10 cellular contexts compared by ENCODE assay signal in the genomic region with DNA sequence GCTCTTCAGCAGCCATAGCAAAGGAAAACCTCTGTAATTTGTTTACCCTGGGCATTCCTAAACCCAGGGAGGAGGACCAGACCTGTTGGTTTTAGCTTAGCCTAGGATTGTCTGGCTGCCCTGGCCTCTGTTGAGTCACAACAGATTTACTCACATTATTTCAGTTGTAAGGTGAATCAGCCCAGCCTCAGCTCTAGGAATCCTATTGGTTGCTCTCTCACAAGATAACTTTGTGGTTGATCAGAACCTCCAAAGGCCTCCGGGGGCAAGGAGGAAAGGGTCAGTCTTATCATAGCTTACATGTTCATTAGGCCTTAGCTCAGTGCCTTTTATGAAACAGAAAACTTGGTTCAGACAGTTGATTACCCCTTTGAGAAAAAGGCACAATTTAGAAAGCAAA. TPM values are rescaled to one million over a fixed set of nuclear protein-coding genes. Genes with fewer than 3 reads are reported as not detected.
A peak's percentile ranks its signal among the peaks of the same experiment; 100 is the strongest.
DNase-seq lines count a peak whose midpoint lies in the region; ATAC-seq, FAIRE-seq and TF ChIP-seq lines count a peak whose summit lies in the region.
"Had no signal": no experiment of that assay in that cellular context is flagged by ENCODE, and none has a peak within 500 bp of the region (broad histone marks: within the 10 kb centered on the region; RNA-seq: fewer than 3 reads in every experiment).

No MANE protein-coding gene starts in this region.

- FAIRE-seq in GM12891 (lab: Jason Lieb, UNC) (peak; percentile 47), RCC 7860 (lab: Jason Lieb, UNC) (peak; percentile 96), HepG2 (lab: Jason Lieb, UNC) (no peak)

- peaks cover 31% of the 10 kb centered on the region for H3K36me3 Mint-ChIP-seq in WTC11

- H4K20me1 ChIP-seq in HepG2 (ENCODE audit: insufficient read depth, low read length) = no peaks in the 10 kb centered on the region

- peak; percentile 83 for ATAC-seq in GM21447 (IDR thresholded peaks at IDR 0.05; ENCODE audit: unreplicated experiment)
- no peak for ATAC-seq in HG02642 (IDR thresholded peaks at IDR 0.05; ENCODE audit: poor library complexity, unreplicated experiment)
- ATAC-seq in WTC11 = no peak
- ATAC-seq in HepG2 = no peak

- DNase-seq in GM12891 (ENCODE audit: insufficient read length, low spot score) (no peak), RCC 7860 (ENCODE audit: low spot score) (peak; percentile 70), foreskin fibroblast (peak; percentile 13 to 46), lower leg skin (ENCODE audit: low spot score in 2 of 2) (no peak), WTC11 (ENCODE audit: low spot score) (no peak), HepG2 (ENCODE audit: low spot score) (no peak)
- DNase-seq: Kasumi-1 had no signal

- H3K27ac ChIP-seq in HepG2 (ENCODE audit: extremely low read length, insufficient read depth, low read length) = no peak overlapping the region

- H3K9me3 Mint-ChIP-seq in WTC11 = no peaks in the 10 kb centered on the region
- H3K9me3 Mint-ChIP-seq: dendritic cell treated with granulocyte-macrophage colony-stimulating factor and Interleukin-4, amounts not matched to agents 40 ng/mL and 50 ng/mL, for 4 days had no signal

- TF ChIP-seq POLR2A in GM12891 (IDR thresholded peaks at IDR 0.05; ENCODE audit: low read depth, low read length) (no peak), lower leg skin (IDR thresholded peaks at IDR 0.05) (no peak), HepG2 (IDR thresholded peaks at IDR 0.05; ENCODE audit: insufficient read depth in 1 of 2, low read depth in 2 of 2, low read length in 2 of 2) (no peak)

- H3K79me2 ChIP-seq in HepG2 (ENCODE audit: insufficient read depth, low read length) = no peaks in the 10 kb centered on the region

- TF ChIP-seq CTCF in foreskin fibroblast (IDR thresholded peaks at IDR 0.05; ENCODE audit: low read depth, low read length) (no peak), lower leg skin (IDR thresholded peaks at IDR 0.05) (no peak), WTC11 (IDR thresholded peaks at IDR 0.05) (no peak), HepG2 (CRISPR knock-in tag; IDR thresholded peaks at IDR 0.05) (no peak)

- no peak overlapping the region for H3K9ac ChIP-seq in HepG2 (ENCODE audit: insufficient read depth, low read depth, low read length)

- POLR2A ChIA-PET in WTC11 (lab: Charles Lee) (no interaction called here), HepG2 (lab: Yijun Ruan, JAX) (no interaction called here)

- no peak overlapping the region for H3K27ac Mint-ChIP-seq in WTC11
- H3K27ac Mint-ChIP-seq: dendritic cell treated with granulocyte-macrophage colony-stimulating factor and Interleukin-4, amounts not matched to agents 40 ng/mL and 50 ng/mL, for 4 days had no signal

- no peaks in the 10 kb centered on the region for H3K4me1 ChIP-seq in HepG2 (ENCODE audit: insufficient read depth, low read length)

- no peaks in the 10 kb centered on the region for H3K27me3 Mint-ChIP-seq in WTC11 (ENCODE audit: low read depth)
- H3K27me3 Mint-ChIP-seq: dendritic cell treated with granulocyte-macrophage colony-stimulating factor and Interleukin-4, amounts not matched to agents 40 ng/mL and 50 ng/mL, for 4 days had no signal

- in situ Hi-C loops in HepG2 (cut with HindIII; ENCODE audit: extremely low pct_ligation_motif_present, low pct_unique_long_range_greater_than_20kb) = no loop called here

- TF ChIP-seq EP300 in HepG2 (IDR thresholded peaks at IDR 0.05; ENCODE audit: low read depth in 2 of 2, low read length in 2 of 2) (no peak), HepG2 (CRISPR knock-in tag; IDR thresholded peaks at IDR 0.05; ENCODE audit: borderline replicate concordance) (no peak)

- no peaks in the 10 kb centered on the region for H3K4me1 Mint-ChIP-seq in WTC11

- no peaks in the 10 kb centered on the region for H3K9me3 ChIP-seq in HepG2 (ENCODE audit: low read length)

- BruUV-seq in HepG2 (replicated peaks; lab: Mats Ljungman, UMichigan) = no TSS peak

- TF ChIP-seq RAD21 in HepG2 (CRISPR knock-in tag; IDR thresholded peaks at IDR 0.05) = no peak

- H3K4me3 ChIP-seq in foreskin fibroblast (ENCODE audit: low read depth in 1 of 2, low read length in 2 of 2) (no peak overlapping the region), lower leg skin (ENCODE audit: low read depth, poor library complexity, severe bottlenecking) (no peak overlapping the region), HepG2 (replicated peaks in 1 of 3; ENCODE audit: insufficient read depth in 1 of 3, low read depth in 2 of 3, low read length in 3 of 3) (no peak overlapping the region)

- CTCF ChIA-PET in WTC11 (lab: Charles Lee) = no interaction called here
- CTCF ChIA-PET in HepG2 (lab: Yijun Ruan, JAX; ENCODE audit: low intra/inter-chr PET ratio, low total read pairs) = no interaction called here

- no peak overlapping the region for H3K4me3 Mint-ChIP-seq in WTC11
- H3K4me3 Mint-ChIP-seq: dendritic cell treated with granulocyte-macrophage colony-stimulating factor and Interleukin-4, amounts not matched to agents 40 ng/mL and 50 ng/mL, for 4 days had no signal

- no peaks in the 10 kb centered on the region for H3K27me3 ChIP-seq in HepG2 (ENCODE audit: control insufficient read depth in 1 of 2, insufficient read depth in 2 of 2, low read length in 2 of 2)

- no peak overlapping the region for H2AFZ ChIP-seq in HepG2 (ENCODE audit: low read length)

- intact Hi-C loops in lower leg skin (cut with DNase I; ENCODE audit: low total_unique reads) = no loop called here
- intact Hi-C loops in HepG2 (cut with micrococcal nuclease; ENCODE audit: unreplicated experiment) = no loop called here

- 75 to 100% methylated on average over 1 of the region's 1 CpG for WGBS in lower leg skin, 2 donors
- WGBS in HepG2 (ENCODE audit: low lambda C conversion rate) = 80% methylated on average over 1 of the region's 1 CpG

- no peak overlapping the region for H3K4me2 ChIP-seq in HepG2 (ENCODE audit: low read depth, low read length)

- H3K36me3 ChIP-seq in HepG2 (replicated peaks in 1 of 2; ENCODE audit: control insufficient read depth in 1 of 2, insufficient read depth in 2 of 2, low read length in 2 of 2) = no peaks in the 10 kb centered on the region

TF ChIP-seq in GM12891, 5 proteins besides CTCF, POLR2A, EP300 and RAD21:
- TF ChIP-seq SPI1 (IDR thresholded peaks at IDR 0.05; ENCODE audit: low read depth, low read length) = no peak
- no peak for TF ChIP-seq PAX5 (IDR thresholded peaks at IDR 0.05; ENCODE audit: insufficient read depth, low read length, severe bottlenecking)
- TF ChIP-seq POU2F2 (IDR thresholded peaks at IDR 0.05; ENCODE audit: low read depth, low read length) = no peak

TF ChIP-seq in WTC11, 78 proteins besides CTCF, POLR2A, EP300 and RAD21 (continues in another document):
- TF ChIP-seq, protein P1, sequence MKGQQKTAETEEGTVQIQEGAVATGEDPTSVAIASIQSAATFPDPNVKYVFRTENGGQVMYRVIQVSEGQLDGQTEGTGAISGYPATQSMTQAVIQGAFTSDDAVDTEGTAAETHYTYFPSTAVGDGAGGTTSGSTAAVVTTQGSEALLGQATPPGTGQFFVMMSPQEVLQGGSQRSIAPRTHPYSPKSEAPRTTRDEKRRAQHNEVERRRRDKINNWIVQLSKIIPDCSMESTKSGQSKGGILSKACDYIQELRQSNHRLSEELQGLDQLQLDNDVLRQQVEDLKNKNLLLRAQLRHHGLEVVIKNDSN (CRISPR knock-in tag; IDR thresholded peaks at IDR 0.05) = no peak

TF ChIP-seq in HepG2, 621 proteins besides CTCF, POLR2A, EP300 and RAD21 (continues in another document):
- TF ChIP-seq HES4 (CRISPR knock-in tag; IDR thresholded peaks at IDR 0.05; ENCODE audit: borderline replicate concordance) (no peak), IKZF4 (CRISPR knock-in tag; IDR thresholded peaks at IDR 0.05; ENCODE audit: borderline replicate concordance, low read depth, not compliant biosample characterization) (no peak), ZSCAN31 (CRISPR knock-in tag; IDR thresholded peaks at IDR 0.05; ENCODE audit: low read depth) (no peak), ZNF614 (CRISPR knock-in tag; IDR thresholded peaks at IDR 0.05; ENCODE audit: borderline replicate concordance) (no peak), ZFP90 (CRISPR knock-in tag; IDR thresholded peaks at IDR 0.05; ENCODE audit: borderline replicate concordance) (no peak), SATB2 (CRISPR knock-in tag; IDR thresholded peaks at IDR 0.05) (no peak)

RNA-seq across cellular contexts. Expression of a gene that starts 41.0 kb away (rescaled TPM):
- 15.1 TPM for polyA plus RNA-seq in GM12891 (2012; ENCODE audit: low read depth, missing spikeins)
- total RNA-seq in lower leg skin = 10 to 100 TPM; 16.7 to 62.4 (median 40.1) TPM
- total RNA-seq in WTC11 (2021) = 34.4 to 38.1 TPM (median 36.8 TPM) in 3 replicates
- 9.1 and 13.3 TPM in 2 replicates for total RNA-seq in HepG2 (2016; rRNA removed; fragmentation: Illumina TruSeq; extraction: Trizol)
- 3.8 and 5.6 TPM in 2 replicates for total RNA-seq in HepG2 (2016; cell fraction: cytosol; rRNA removed; fragmentation: Illumina TruSeq; extraction: Trizol; ENCODE audit: low read depth)
- 8.5 and 14.7 TPM in 2 replicates for total RNA-seq in HepG2 (2016; cell fraction: insoluble cytoplasmic fraction; rRNA removed; fragmentation: Illumina TruSeq; extraction: Trizol)
- 7.0 and 7.7 TPM in 2 replicates for total RNA-seq in HepG2 (2016; cell fraction: membrane; rRNA removed; fragmentation: Illumina TruSeq; extraction: Trizol)
- total RNA-seq in HepG2 (2016; cell fraction: nucleus; rRNA removed; fragmentation: Illumina TruSeq; extraction: Trizol) = 6.3 and 7.8 TPM in 2 replicates
- 7.3 and 10.5 TPM in 2 replicates for polyA plus RNA-seq in HepG2 (2011; rRNA removed)
- polyA plus RNA-seq in HepG2 (2011; cell fraction: cytosol; rRNA removed) = 6.6 and 7.1 TPM in 2 replicates
- polyA plus RNA-seq in HepG2 (2011; cell fraction: nucleus; rRNA removed) = 5.0 and 5.2 TPM in 2 replicates
- polyA plus RNA-seq in HepG2 (2012) = 2.9 and 5.4 TPM in 2 replicates
- 3.3 and 3.6 TPM in 2 replicates for polyA plus RNA-seq in HepG2 (2016; cell fraction: cytosol; fragmentation: Illumina TruSeq; extraction: Trizol; ENCODE audit: low read depth)
- 10.0 and 10.1 TPM in 2 replicates for polyA plus RNA-seq in HepG2 (2016; cell fraction: insoluble cytoplasmic fraction; fragmentation: Illumina TruSeq; extraction: Trizol; ENCODE audit: low read depth)
- polyA plus RNA-seq in HepG2 (2016; cell fraction: membrane; fragmentation: Illumina TruSeq; extraction: Trizol; ENCODE audit: low read depth) = 5.3 and 5.7 TPM in 2 replicates
- polyA plus RNA-seq in HepG2 (2016; cell fraction: nucleus; fragmentation: Illumina TruSeq; extraction: Trizol; ENCODE audit: insufficient read depth, low read depth) = 3.5 and 5.6 TPM in 2 replicates
- 10.5 and 17.1 TPM in 2 replicates for polyA minus RNA-seq in HepG2 (2011; rRNA and poly(A)+ RNA removed; ENCODE audit: low replicate concordance)
- polyA minus RNA-seq in HepG2 (2011; cell fraction: cytosol; rRNA and poly(A)+ RNA removed) = 11.8 and 13.5 TPM in 2 replicates
- 15.2 and 15.5 TPM in 2 replicates for polyA minus RNA-seq in HepG2 (2011; cell fraction: nucleus; rRNA and poly(A)+ RNA removed)

Comparison
In these comparisons a context has a peak if more than half of its experiments do, and no peak if none do; other contexts are left out.
1. DNase-seq: peak in RCC 7860 (single experiment) and foreskin fibroblast (2 of 2); none in GM12891 (single experiment), lower leg skin (0 of 2), WTC11 (single experiment) and HepG2 (single experiment).